Comparison of ENCODE assay signal across 8 cellular contexts in genomic region chr17:37609170-37610040, GRCh38. TPM values are rescaled to one million over a fixed set of nuclear protein-coding genes. Genes with fewer than 3 reads are reported as not detected.
A peak's percentile ranks its signal among the peaks of the same experiment; 100 is the strongest.
DNase-seq lines count a peak whose midpoint lies in the region; ATAC-seq, FAIRE-seq and TF ChIP-seq lines count a peak whose summit lies in the region.

Gene SYNRG (minus strand): TSS chr17:37609418. CDS start chr17:37609355, 63 bp downstream.

- TF ChIP-seq CTCF in left ventricle myocardium inferior (IDR thresholded peaks at IDR 0.05; ENCODE audit: borderline replicate concordance): peak; percentile 46
- peak in 3 of 4 experiments; percentile 10 to 55 (median 38) for TF ChIP-seq CTCF in prostate gland (IDR thresholded peaks at IDR 0.05)

- H3K4me3 ChIP-seq in left ventricle myocardium inferior (peak within 1 kb of the TSS; percentile 97), prostate gland (peak within 1 kb of the TSS; percentile 80 to 99), urinary bladder (ENCODE audit: low read depth, low read length) (peak within 1 kb of the TSS; percentile 88)

- no peak for FAIRE-seq in GM12892 (lab: Jason Lieb, UNC)

- TF ChIP-seq POLR2A in GM12892 (IDR thresholded peaks at IDR 0.05; ENCODE audit: low read depth, low read length) (peak; percentile 90), prostate gland (IDR thresholded peaks at IDR 0.05) (peak; percentile 91)

- peaks cover 18% of the 10 kb centered on the region for H3K36me3 ChIP-seq in left ventricle myocardium inferior
- H3K36me3 ChIP-seq in prostate gland: peaks cover 0 to 4% of the 10 kb centered on the region in 2 donors
- H3K36me3 ChIP-seq in urinary bladder (ENCODE audit: insufficient read depth): no peaks in the 10 kb centered on the region

- H3K27ac ChIP-seq in left ventricle myocardium inferior (replicated peaks) (peak within 1 kb of the TSS; percentile 96), prostate gland (peak within 1 kb of the TSS; percentile 84 to 94), urinary bladder (ENCODE audit: low read depth) (peak within 1 kb of the TSS; percentile 96)

- ATAC-seq in HG02870 (IDR thresholded peaks at IDR 0.05; ENCODE audit: unreplicated experiment): peak; percentile 78

- DNase-seq in GM12892 (ENCODE audit: insufficient read length) (peak; percentile 95), NCI-H146 (lab: John Stamatoyannopoulos, UW) (peak; percentile 98), T-helper 1 cell (peak; percentile 91 to 97 (median 93)), amniotic stem cell (lab: John Stamatoyannopoulos, UW) (peak; percentile 93), left ventricle myocardium inferior (peak; percentile 93), prostate gland (ENCODE audit: low spot score) (peak; percentile 94)

- H3K9me3 ChIP-seq in left ventricle myocardium inferior (replicated peaks): no peaks in the 10 kb centered on the region
- H3K9me3 ChIP-seq in prostate gland: no peaks in the 10 kb centered on the region

- H3K27me3 ChIP-seq in left ventricle myocardium inferior (ENCODE audit: low read depth): no peaks in the 10 kb centered on the region
- no peaks in the 10 kb centered on the region for H3K27me3 ChIP-seq in prostate gland (replicated peaks; ENCODE audit: insufficient read depth)

- 1% methylated on average over 59 of the region's 60 CpGs for WGBS in prostate gland
- WGBS in urinary bladder: 2% methylated on average over 60 of the region's 60 CpGs

- H3K4me1 ChIP-seq in left ventricle myocardium inferior: peaks cover 50% of the 10 kb centered on the region
- no peaks in the 10 kb centered on the region for H3K4me1 ChIP-seq in prostate gland (replicated peaks)
- peaks cover 2% of the 10 kb centered on the region for H3K4me1 ChIP-seq in urinary bladder (ENCODE audit: insufficient read depth)

- intact Hi-C loops in left ventricle myocardium inferior (cut with micrococcal nuclease): no loop called here
- intact Hi-C loops in prostate gland (cut with DNase I): no loop called here

RNA-seq across cellular contexts. Expression of gene SYNRG, which starts in this region (rescaled TPM):
- 18.5 TPM for polyA plus RNA-seq in GM12892 (2012; ENCODE audit: missing spikeins)
- total RNA-seq in left ventricle myocardium inferior (33.0 TPM), prostate gland (10 to 100 TPM; 33.0 to 34.8 TPM), urinary bladder (36.6 TPM)
- 11.5 TPM for polyA plus RNA-seq in urinary bladder

Comparison
In these comparisons a context has a peak if more than half of its experiments do, and no peak if none do; other contexts are left out.
1. Peak in every context shown above with its lines: DNase-seq, ATAC-seq, H3K4me3 ChIP-seq and H3K27ac ChIP-seq.